In the genomic region with DNA sequence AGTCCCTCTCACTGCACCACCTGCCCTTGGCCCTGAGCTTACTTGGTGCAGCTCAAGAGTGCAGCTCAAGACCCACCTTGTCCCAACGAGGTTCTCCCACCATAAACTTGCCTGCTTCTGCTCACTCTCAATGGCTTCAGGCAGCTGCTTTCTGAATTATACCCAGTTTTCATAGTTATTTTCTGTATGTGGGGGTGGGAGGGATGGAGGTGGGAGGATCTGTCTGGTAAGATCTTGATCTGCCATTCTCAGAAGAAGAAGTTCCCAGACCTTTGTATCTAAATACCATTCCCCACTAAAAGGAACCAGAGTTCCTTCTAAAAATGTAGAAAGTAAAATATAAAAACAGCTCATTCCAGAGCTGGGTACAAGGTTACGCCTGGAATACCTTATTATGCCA, we compare ENCODE assay signal across 18 cellular contexts.
"Had no signal": no experiment of that assay in that cellular context is flagged by ENCODE, and none has a peak within 500 bp of the region (broad histone marks: within the 10 kb centered on the region; RNA-seq: fewer than 3 reads in every experiment).

No MANE protein-coding gene starts in this region.

- DNase-seq: colonic mucosa; cortex of kidney; dermis blood vessel endothelial cell; dorsolateral prefrontal cortex; effector CD4-positive, alpha-beta T cell; effector CD8-positive, alpha-beta T cell; effector memory CD4-positive, alpha-beta T cell; effector memory CD8-positive, alpha-beta T cell; endodermal cell; erythroblast; esophagus squamous epithelium; foreskin fibroblast; foreskin melanocyte; gastrocnemius medialis; glutamatergic neuron; heart left ventricle; heart right ventricle had no signal

- H3K4me3 Mint-ChIP-seq: dendritic cell treated with granulocyte-macrophage colony-stimulating factor and Interleukin-4, amounts not matched to agents 40 ng/mL and 50 ng/mL, for 4 days; effector memory CD8-positive, alpha-beta T cell; endodermal cell had no signal

- H3K4me1 Mint-ChIP-seq: endodermal cell had no signal

- H3K27ac Mint-ChIP-seq: dendritic cell treated with granulocyte-macrophage colony-stimulating factor and Interleukin-4, amounts not matched to agents 40 ng/mL and 50 ng/mL, for 4 days; effector memory CD8-positive, alpha-beta T cell; endodermal cell had no signal

- H3K9me3 Mint-ChIP-seq: dendritic cell treated with granulocyte-macrophage colony-stimulating factor and Interleukin-4, amounts not matched to agents 40 ng/mL and 50 ng/mL, for 4 days; effector memory CD8-positive, alpha-beta T cell; endodermal cell had no signal

- H3K27me3 Mint-ChIP-seq: dendritic cell treated with granulocyte-macrophage colony-stimulating factor and Interleukin-4, amounts not matched to agents 40 ng/mL and 50 ng/mL, for 4 days; effector memory CD8-positive, alpha-beta T cell had no signal
